ENCODE assay signal across 9 cellular contexts in genomic region chr9:4197548-4197947, GRCh38.
DNase-seq lines count a peak whose midpoint lies in the region; ATAC-seq and TF ChIP-seq lines count a peak whose summit lies in the region.
"Had no signal": no experiment of that assay in that cellular context is flagged by ENCODE, and none has a peak within 500 bp of the region (broad histone marks: within the 10 kb centered on the region; RNA-seq: fewer than 3 reads in every experiment).

No MANE protein-coding gene starts in this region.

- H3K4me3 ChIP-seq in AG10803 (ENCODE audit: low read length) (no peak overlapping the region), RWPE2 (ENCODE audit: severe bottlenecking) (no peak overlapping the region), hepatocyte (no peak overlapping the region)

- H3K36me3 Mint-ChIP-seq in natural killer cell: peaks cover 10% of the 10 kb centered on the region

- H3K36me3 ChIP-seq in RWPE2 (ENCODE audit: low read depth) (no peaks in the 10 kb centered on the region), hepatocyte (replicated peaks; ENCODE audit: insufficient read depth, low read depth) (no peaks in the 10 kb centered on the region)

- no peak overlapping the region for H3K27ac Mint-ChIP-seq in natural killer cell

- no peak overlapping the region for H2AFZ ChIP-seq in hepatocyte
- H2AFZ ChIP-seq: parathyroid adenoma had no signal

- intact Hi-C loops in natural killer cell (cut with micrococcal nuclease): no loop called here

- peaks cover 0 to 4% of the 10 kb centered on the region in 2 donors for H3K27me3 Mint-ChIP-seq in natural killer cell (ENCODE audit: low read depth in 2 of 2)

- H3K79me2 ChIP-seq in hepatocyte: peaks cover 24% of the 10 kb centered on the region
- H3K79me2 ChIP-seq: parathyroid adenoma had no signal

- no peaks in the 10 kb centered on the region for H3K9me2 ChIP-seq in hepatocyte (replicated peaks; ENCODE audit: insufficient read depth)

- H4K20me1 ChIP-seq in hepatocyte (ENCODE audit: insufficient read depth, poor library complexity, severe bottlenecking): no peaks in the 10 kb centered on the region

- no peak overlapping the region for H3K4me2 ChIP-seq in hepatocyte

- no peak overlapping the region for H3K4me3 Mint-ChIP-seq in natural killer cell

- DNase-seq in AG10803 (ENCODE audit: low read depth) (no peak), RWPE2 (ENCODE audit: low spot score) (no peak), hepatocyte (ENCODE audit: low spot score) (no peak), NCI-H146 (lab: John Stamatoyannopoulos, UW) (no peak), natural killer cell (no peak), foreskin melanocyte (no peak)

- H3K9me3 ChIP-seq in RWPE2 (ENCODE audit: severe bottlenecking) (peaks cover 7% of the 10 kb centered on the region), hepatocyte (ENCODE audit: low read depth) (peaks cover 19% of the 10 kb centered on the region)

- H3K4me1 ChIP-seq in RWPE2 (ENCODE audit: insufficient read depth, poor library complexity, severe bottlenecking) (no peaks in the 10 kb centered on the region), hepatocyte (ENCODE audit: insufficient read depth) (no peaks in the 10 kb centered on the region)
- H3K4me1 ChIP-seq: parathyroid adenoma had no signal

- TF ChIP-seq CTCF in AG10803 (conservative IDR thresholded peaks at IDR 0.05; ENCODE audit: low read length) (0 out of 2 replicates have a peak, but pooled peaks have one; percentile 18), GM12873 (IDR thresholded peaks at IDR 0.05; ENCODE audit: insufficient read depth, low read depth, low read length, missing control alignments) (peak; percentile 79), RWPE2 (IDR thresholded peaks at IDR 0.05; ENCODE audit: poor library complexity, severe bottlenecking) (peak; percentile 37), hepatocyte (IDR thresholded peaks at IDR 0.05; ENCODE audit: poor library complexity) (peak; percentile 26), natural killer cell (IDR thresholded peaks at IDR 0.05) (no peak)

- ATAC-seq in RWPE2 (ENCODE audit: low read depth) (no peak), natural killer cell (no peak), HG03469 (IDR thresholded peaks at IDR 0.05; ENCODE audit: unreplicated experiment) (no peak)

- no peaks in the 10 kb centered on the region for H3K4me1 Mint-ChIP-seq in natural killer cell

- no peaks in the 10 kb centered on the region for H3K27me3 ChIP-seq in RWPE2 (ENCODE audit: insufficient read depth, poor library complexity, severe bottlenecking)
- H3K27me3 ChIP-seq in hepatocyte: no peaks in the 10 kb centered on the region

- no peak overlapping the region for H3K27ac ChIP-seq in RWPE2 (ENCODE audit: poor library complexity, severe bottlenecking)
- no peak overlapping the region for H3K27ac ChIP-seq in hepatocyte
- H3K27ac ChIP-seq: parathyroid adenoma had no signal

- 61% methylated on average over 6 of the region's 6 CpGs for WGBS in hepatocyte (ENCODE audit: low lambda C conversion rate, missing lambda C conversion rate)

- H3K9me3 Mint-ChIP-seq in natural killer cell: peaks cover 5 to 12% of the 10 kb centered on the region in 2 donors
